Comparison of ENCODE assay signal across 11 cellular contexts in genomic region chr2:45173513-45173912, GRCh38.
DNase-seq lines count a peak whose midpoint lies in the region; ATAC-seq and TF ChIP-seq lines count a peak whose summit lies in the region.
"Had no signal": no experiment of that assay in that cellular context is flagged by ENCODE, and none has a peak within 500 bp of the region (broad histone marks: within the 10 kb centered on the region; RNA-seq: fewer than 3 reads in every experiment).

No MANE protein-coding gene starts in this region.

- H3K4me3 Mint-ChIP-seq in GM23338, result no peak overlapping the region
- H3K4me3 Mint-ChIP-seq: dendritic cell treated with granulocyte-macrophage colony-stimulating factor and Interleukin-4, amounts not matched to agents 40 ng/mL and 50 ng/mL, for 4 days had no signal

- H3K4me2 ChIP-seq in PC-3 (ENCODE audit: low read length) (peak overlapping the region; percentile 97), GM23338 (no peak overlapping the region)

- H3K36me3 Mint-ChIP-seq in GM23338 (ENCODE audit: low read depth), result no peaks in the 10 kb centered on the region

- POLR2A ChIA-PET in PC-3 (lab: Charles Lee; ENCODE audit: unreplicated experiment), result interaction anchor here (0.5 to 0.6 kb wide), 2 partner anchors 112 to 157 kb away, joined by 3 to 8 read pairs; no protein-coding TSS in a partner anchor

- peaks cover 15% of the 10 kb centered on the region for H3K36me3 ChIP-seq in PC-3 (ENCODE audit: low read depth, low read length)
- H3K36me3 ChIP-seq in psoas muscle (ENCODE audit: insufficient read depth in 1 of 2, low read depth in 1 of 2), result no peaks in the 10 kb centered on the region
- no peaks in the 10 kb centered on the region for H3K36me3 ChIP-seq in GM23338 (ENCODE audit: insufficient read depth)
- H3K36me3 ChIP-seq: neutrophil had no signal

- no peaks in the 10 kb centered on the region for H3K9me3 Mint-ChIP-seq in GM23338

- H3K79me2 ChIP-seq in PC-3 (ENCODE audit: low read length), result peaks cover 60% of the 10 kb centered on the region
- H3K79me2 ChIP-seq in GM23338 (replicated peaks; ENCODE audit: insufficient read depth), result no peaks in the 10 kb centered on the region

- no peaks in the 10 kb centered on the region for H3K27me3 ChIP-seq in PC-3 (ENCODE audit: low read length)
- peaks cover 0 to 5% (median 0%) of the 10 kb centered on the region in 3 donors for H3K27me3 ChIP-seq in psoas muscle (ENCODE audit: insufficient read depth in 3 of 3, low read length in 2 of 3)
- peaks cover 51% of the 10 kb centered on the region for H3K27me3 ChIP-seq in GM23338 (ENCODE audit: insufficient read depth)

- peaks cover 14% of the 10 kb centered on the region; the same call in 2 of the 3 replicates for H3K4me1 Mint-ChIP-seq in GM23338

- CTCF ChIA-PET in PC-3 (lab: Charles Lee), result interaction anchor here (0.6 to 1.1 kb wide), 6 partner anchors 43 to 266 kb away, joined by 3 to 8 read pairs (median 5); no protein-coding TSS in a partner anchor

- TF ChIP-seq CTCF in PC-3 (conservative IDR thresholded peaks at IDR 0.05; ENCODE audit: low read depth, low read length) (no peak), psoas muscle (IDR thresholded peaks at IDR 0.05) (no peak), GM23338 (conservative IDR thresholded peaks at IDR 0.05; ENCODE audit: low read depth in 2 of 2) (no peak)

- no peak overlapping the region for H3K27ac Mint-ChIP-seq in GM23338
- H3K27ac Mint-ChIP-seq: dendritic cell treated with granulocyte-macrophage colony-stimulating factor and Interleukin-4, amounts not matched to agents 40 ng/mL and 50 ng/mL, for 4 days had no signal

- intact Hi-C loops in PC-3 (cut with micrococcal nuclease), result loop anchor here (1.0 to 5.0 kb wide), 7 partner anchors 65 to 269 kb away; no protein-coding TSS in a partner anchor
- intact Hi-C loops in psoas muscle (cut with DNase I), result loop anchor here in 1 of 2 donors (5.0 kb wide), 1 partner anchor 54 kb away; no protein-coding TSS in a partner anchor

- ATAC-seq in PC-3, result peak; percentile 76
- peak; percentile 81 to 88 (median 86) for ATAC-seq in psoas muscle
- ATAC-seq in GM23338, result no peak

- H3K27ac ChIP-seq in PC-3 (ENCODE audit: low read length) (peak overlapping the region; percentile 93), epithelial cell of prostate (peak overlapping the region; percentile 75), psoas muscle (peak overlapping the region; percentile 48), GM23338 (ENCODE audit: low read depth) (no peak overlapping the region)
- H3K27ac ChIP-seq: neutrophil had no signal

- peaks cover 80% of the 10 kb centered on the region for H3K4me1 ChIP-seq in PC-3 (ENCODE audit: insufficient read depth, low read length)
- H3K4me1 ChIP-seq in psoas muscle, result peaks cover 11% of the 10 kb centered on the region
- peaks cover 5% of the 10 kb centered on the region; the same call in 1 of the 2 replicates for H3K4me1 ChIP-seq in GM23338 (ENCODE audit: insufficient read depth)

- WGBS in psoas muscle, 3 donors, result 16 to 34% (median 30%) methylated on average over 2 of the region's 2 CpGs

- H3K9me2 ChIP-seq in PC-3 (replicated peaks; ENCODE audit: low read length), result no peaks in the 10 kb centered on the region
- H3K9me2 ChIP-seq in GM23338 (ENCODE audit: insufficient read depth), result 0 out of 2 replicates have a peak, but pooled peaks cover 7% of the 10 kb centered on the region

- H3K9me3 ChIP-seq in PC-3 (ENCODE audit: low read length), result no peaks in the 10 kb centered on the region
- no peaks in the 10 kb centered on the region for H3K9me3 ChIP-seq in psoas muscle
- H3K9me3 ChIP-seq: neutrophil had no signal

- H4K20me1 ChIP-seq in PC-3 (ENCODE audit: low read length), result no peaks in the 10 kb centered on the region
- H4K20me1 ChIP-seq in GM23338 (replicated peaks; ENCODE audit: insufficient read depth), result no peaks in the 10 kb centered on the region

- H3K9ac ChIP-seq in PC-3 (ENCODE audit: low read length), result peak overlapping the region; percentile 64

- BruUV-seq in PC-3 (replicated peaks; lab: Mats Ljungman, UMichigan), result no TSS peak

- H3K27me3 Mint-ChIP-seq in GM23338 (ENCODE audit: insufficient read depth, low read depth, poor library complexity), result peaks cover 25% of the 10 kb centered on the region

- H2AFZ ChIP-seq in PC-3 (ENCODE audit: low read length) (no peak overlapping the region), GM23338 (no peak overlapping the region)

- H3F3A ChIP-seq in PC-3 (ENCODE audit: low read length, unreplicated experiment) (peaks cover 8% of the 10 kb centered on the region), GM23338 (replicated peaks; ENCODE audit: low read depth) (no peaks in the 10 kb centered on the region)

- peak; percentile 99 for DNase-seq in ELR (ENCODE audit: low read depth)
- DNase-seq in PC-3, result peak; percentile 99
- DNase-seq in epithelial cell of prostate (ENCODE audit: low read depth, low spot score), result peak; percentile 87
- DNase-seq in psoas muscle, result peak in 1 of 2 donors; percentile 32
- no peak for DNase-seq in COR-L47 (lab: John Stamatoyannopoulos, UW)
- DNase-seq in activated naive CD4-positive, alpha-beta T cell treated with Interleukin-2 at 50 U/mL for 16 hours, result no peak
- no peak for DNase-seq in GDM1 (lab: John Stamatoyannopoulos, UW)
- no peak for DNase-seq in GM23338 (ENCODE audit: low spot score)
- DNase-seq: NCI-H748 treated with DMSO at 0.1 percent for 48 hours had no signal

- H3K4me3 ChIP-seq in PC-3 (ENCODE audit: low read length), result peak overlapping the region; percentile 3; the same call in 1 of the 2 replicates
- H3K4me3 ChIP-seq in psoas muscle, result no peak overlapping the region
- no peak overlapping the region for H3K4me3 ChIP-seq in GM23338

TF ChIP-seq in GM23338, 12 proteins besides CTCF, POLR2A, EP300 and RAD21 (continues in another document):
- TF ChIP-seq POLR2AphosphoS5 (IDR thresholded peaks at IDR 0.05; ENCODE audit: low read depth), result no peak
- TF ChIP-seq ZNF114 (CRISPR knock-in tag; IDR thresholded peaks at IDR 0.05), result no peak
- no peak for TF ChIP-seq EZH2phosphoT487 (IDR thresholded peaks at IDR 0.05; ENCODE audit: unreplicated experiment)
- no peak for TF ChIP-seq NANOG (IDR thresholded peaks at IDR 0.05; ENCODE audit: borderline replicate concordance)
- no peak for TF ChIP-seq JUNB (IDR thresholded peaks at IDR 0.05; ENCODE audit: unreplicated experiment)
- no peak for TF ChIP-seq STAT1 (IDR thresholded peaks at IDR 0.05; ENCODE audit: unreplicated experiment)
- no peak for TF ChIP-seq ETS1 (IDR thresholded peaks at IDR 0.05)
- no peak for TF ChIP-seq ZNF331 (CRISPR knock-in tag; IDR thresholded peaks at IDR 0.05; ENCODE audit: low read depth)
- TF ChIP-seq CREB1 (CRISPR knock-in tag; IDR thresholded peaks at IDR 0.05; ENCODE audit: low read depth), result no peak
- TF ChIP-seq EZH2 (IDR thresholded peaks at IDR 0.05; ENCODE audit: low read depth, unreplicated experiment), result no peak

Comparison
In these comparisons a context has a peak if more than half of its experiments do, and no peak if none do; other contexts are left out.
1. DNase-seq: peak in ELR (single experiment), PC-3 (single experiment) and epithelial cell of prostate (single experiment); none in COR-L47 (single experiment), activated naive CD4-positive, alpha-beta T cell treated with Interleukin-2 at 50 U/mL for 16 hours (single experiment), GDM1 (single experiment) and GM23338 (single experiment).